1 cellular context compared by ENCODE assay signal in the genomic region with DNA sequence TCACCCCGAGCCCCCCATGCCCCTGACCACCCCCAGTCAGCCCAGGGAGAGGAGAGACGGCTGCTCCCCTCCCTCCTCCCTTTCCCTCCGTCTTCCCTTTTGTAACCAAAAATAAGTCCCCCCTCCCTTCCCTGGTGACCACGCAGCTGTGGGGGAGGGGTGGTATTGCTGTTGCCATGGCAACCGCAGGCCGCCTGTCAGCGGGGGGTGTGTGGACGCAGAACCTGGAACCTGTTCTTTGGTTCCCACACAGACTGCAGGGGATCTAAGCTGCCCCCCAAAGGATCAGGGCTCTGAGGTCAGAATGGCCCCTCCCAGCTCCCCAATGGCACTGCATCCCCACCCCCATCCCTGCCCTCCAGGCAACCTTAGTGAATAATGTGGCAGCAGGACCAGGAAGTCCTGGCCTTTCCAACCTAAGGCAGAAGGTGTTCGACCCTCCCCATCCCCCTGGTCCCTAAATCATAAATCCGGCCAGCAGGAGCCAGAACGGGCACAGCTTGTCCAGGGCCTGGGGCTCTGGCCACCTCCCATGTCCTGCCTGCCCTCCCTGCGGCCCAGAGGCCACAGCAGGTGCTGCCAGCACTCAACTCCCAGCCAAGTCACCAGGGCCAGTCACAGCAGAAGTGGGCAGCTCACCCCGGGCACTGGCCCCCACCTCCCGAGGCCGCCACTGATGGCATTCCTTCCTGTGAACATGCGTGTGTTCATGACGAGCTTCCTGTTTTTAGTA.
TF ChIP-seq lines count a peak whose summit lies in the region.

No MANE protein-coding gene starts in this region.

TF ChIP-seq in GM12878, 131 proteins besides CTCF, POLR2A, EP300 and RAD21:
- no peak for TF ChIP-seq ZNF217 (IDR thresholded peaks at IDR 0.05)
- 0 out of 2 replicates have a peak, but pooled peaks have one; percentile 19 for TF ChIP-seq RUNX3 (IDR thresholded peaks at IDR 0.05; ENCODE audit: low read length)
- TF ChIP-seq ZSCAN29 (IDR thresholded peaks at IDR 0.05) = no peak
- TF ChIP-seq BMI1 (IDR thresholded peaks at IDR 0.05; ENCODE audit: borderline replicate concordance) = peak; percentile 94
- peak in 1 of 2 experiments; percentile 60; a peak in 2 of 4 replicates for TF ChIP-seq ETV6 (conservative IDR thresholded peaks at IDR 0.05 in 1 of 2, IDR thresholded peaks at IDR 0.05 in 1 of 2; ENCODE audit: borderline replicate concordance in 1 of 2, low read depth in 1 of 2)
- TF ChIP-seq, protein P1, sequence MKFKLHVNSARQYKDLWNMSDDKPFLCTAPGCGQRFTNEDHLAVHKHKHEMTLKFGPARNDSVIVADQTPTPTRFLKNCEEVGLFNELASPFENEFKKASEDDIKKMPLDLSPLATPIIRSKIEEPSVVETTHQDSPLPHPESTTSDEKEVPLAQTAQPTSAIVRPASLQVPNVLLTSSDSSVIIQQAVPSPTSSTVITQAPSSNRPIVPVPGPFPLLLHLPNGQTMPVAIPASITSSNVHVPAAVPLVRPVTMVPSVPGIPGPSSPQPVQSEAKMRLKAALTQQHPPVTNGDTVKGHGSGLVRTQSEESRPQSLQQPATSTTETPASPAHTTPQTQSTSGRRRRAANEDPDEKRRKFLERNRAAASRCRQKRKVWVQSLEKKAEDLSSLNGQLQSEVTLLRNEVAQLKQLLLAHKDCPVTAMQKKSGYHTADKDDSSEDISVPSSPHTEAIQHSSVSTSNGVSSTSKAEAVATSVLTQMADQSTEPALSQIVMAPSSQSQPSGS (IDR thresholded peaks at IDR 0.05; ENCODE audit: low read length) = no peak
- no peak for TF ChIP-seq IKZF2 (IDR thresholded peaks at IDR 0.05)
